19 cellular contexts compared by ENCODE assay signal in the genomic region with DNA sequence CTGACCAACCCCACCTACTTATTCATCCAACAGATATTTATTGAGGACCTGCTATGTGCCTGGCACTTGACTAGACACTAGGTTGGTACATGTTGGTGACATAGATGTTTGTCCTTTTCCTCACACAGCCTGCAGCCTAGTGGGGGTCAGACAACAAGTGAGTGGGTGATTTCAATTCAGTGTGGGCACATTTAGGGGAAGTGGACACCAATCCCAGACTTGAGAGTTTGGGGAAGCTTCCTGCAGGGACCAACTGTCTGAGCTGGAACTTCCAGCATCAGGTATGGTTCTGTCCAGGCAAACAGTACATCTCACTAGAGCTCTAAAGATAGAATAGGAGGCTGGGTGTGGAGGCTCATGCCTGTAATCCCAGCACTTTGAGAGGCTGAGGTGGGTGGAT. TPM values are rescaled to one million over a fixed set of nuclear protein-coding genes. Genes with fewer than 3 reads are reported as not detected.
A peak's percentile ranks its signal among the peaks of the same experiment; 100 is the strongest.
DNase-seq lines count a peak whose midpoint lies in the region; ATAC-seq and TF ChIP-seq lines count a peak whose summit lies in the region.
"Had no signal": no experiment of that assay in that cellular context is flagged by ENCODE, and none has a peak within 500 bp of the region (broad histone marks: within the 10 kb centered on the region; RNA-seq: fewer than 3 reads in every experiment).

No MANE protein-coding gene starts in this region.

- DNase-seq in activated T-cell treated with anti-CD3 and anti-CD28 coated beads, Interleukin-2, amount 50 U/mL, for 24 hours: no peak
- no peak for DNase-seq in activated T-cell treated with anti-CD3 and anti-CD28 coated beads, Interleukin-2, amount 50 U/mL, for 4 hours
- no peak for DNase-seq in CD8-positive, alpha-beta T cell
- no peak for DNase-seq in activated CD8-positive, alpha-beta T cell treated with anti-CD3 and anti-CD28 coated beads for 36 hours
- DNase-seq in left lung: no peak
- DNase-seq: DND-41, Kasumi-1, MG63, NCI-H1048, NCI-H1436, NCI-H1930, NCI-H345, NCI-H524 treated with DMSO at 0.1 percent for 48 hours had no signal

- H3K4me3 ChIP-seq in CD8-positive, alpha-beta T cell (ENCODE audit: low read depth, low read length): no peak overlapping the region
- H3K4me3 ChIP-seq in left lung: no peak overlapping the region
- H3K4me3 ChIP-seq: MG63 had no signal

- ATAC-seq in activated T-cell treated with anti-CD3 and anti-CD28 coated beads, Interleukin-2, amount 50 U/mL, for 4 hours: no peak
- ATAC-seq in CD8-positive, alpha-beta T cell: no peak
- ATAC-seq in activated CD8-positive, alpha-beta T cell treated with anti-CD3 and anti-CD28 coated beads for 36 hours: no peak
- no peak for ATAC-seq in stimulated activated memory B cell treated with anti-CD40 and anti-IgM and Interleukin-4, amounts not matched to agents 10 μg/mL and 1 μg/mL and 100 μg/mL, for 72 hours
- ATAC-seq in left lung: no peak
- no peak for ATAC-seq in GM18498 (IDR thresholded peaks at IDR 0.05; ENCODE audit: unreplicated experiment)

- no peak overlapping the region for H3K27ac ChIP-seq in CD8-positive, alpha-beta T cell (ENCODE audit: low read depth, low read length)
- H3K27ac ChIP-seq in left lung: no peak overlapping the region

- H3K4me1 Mint-ChIP-seq in activated T-cell treated with anti-CD3 and anti-CD28 coated beads, Interleukin-2, amount 50 U/mL, for 24 hours (ENCODE audit: low read depth): peaks cover 43% of the 10 kb centered on the region
- peaks cover 36% of the 10 kb centered on the region for H3K4me1 Mint-ChIP-seq in activated T-cell treated with anti-CD3 and anti-CD28 coated beads, Interleukin-2, amount 50 U/mL, for 4 hours (ENCODE audit: low read depth)
- peaks cover 42% of the 10 kb centered on the region for H3K4me1 Mint-ChIP-seq in CD8-positive, alpha-beta T cell (ENCODE audit: low read depth)
- peaks cover 38% of the 10 kb centered on the region for H3K4me1 Mint-ChIP-seq in activated CD8-positive, alpha-beta T cell treated with anti-CD3 and anti-CD28 coated beads for 36 hours (ENCODE audit: low read depth)
- H3K4me1 Mint-ChIP-seq in stimulated activated memory B cell treated with anti-CD40 and anti-IgM and Interleukin-4, amounts not matched to agents 10 μg/mL and 1 μg/mL and 100 μg/mL, for 72 hours: peaks cover 56% of the 10 kb centered on the region

- CTCF ChIA-PET in CD8-positive, alpha-beta T cell (lab: Charles Lee): interaction anchor here (0.6 to 7.8 kb wide), 8 partner anchors 10 to 1671 kb away, joined by 3 to 82 read pairs (median 10); a partner anchor contains a TSS
- CTCF ChIA-PET in activated CD8-positive, alpha-beta T cell treated with anti-CD3 and anti-CD28 coated beads for 36 hours (lab: Charles Lee): interaction anchor here (0.9 to 3.0 kb wide), 8 partner anchors 11 to 241 kb away, joined by 3 to 18 read pairs (median 14); a partner anchor contains a TSS

- no peak overlapping the region for H3K4me3 Mint-ChIP-seq in activated T-cell treated with anti-CD3 and anti-CD28 coated beads, Interleukin-2, amount 50 U/mL, for 24 hours
- H3K4me3 Mint-ChIP-seq in activated T-cell treated with anti-CD3 and anti-CD28 coated beads, Interleukin-2, amount 50 U/mL, for 4 hours: no peak overlapping the region
- no peak overlapping the region for H3K4me3 Mint-ChIP-seq in CD8-positive, alpha-beta T cell
- H3K4me3 Mint-ChIP-seq in activated CD8-positive, alpha-beta T cell treated with anti-CD3 and anti-CD28 coated beads for 36 hours: no peak overlapping the region
- no peak overlapping the region for H3K4me3 Mint-ChIP-seq in stimulated activated memory B cell treated with anti-CD40 and anti-IgM and Interleukin-4, amounts not matched to agents 10 μg/mL and 1 μg/mL and 100 μg/mL, for 72 hours

- peak overlapping the region; percentile 97 for H3K27ac Mint-ChIP-seq in activated T-cell treated with anti-CD3 and anti-CD28 coated beads, Interleukin-2, amount 50 U/mL, for 24 hours
- H3K27ac Mint-ChIP-seq in CD8-positive, alpha-beta T cell: peak overlapping the region; percentile 98
- H3K27ac Mint-ChIP-seq in activated CD8-positive, alpha-beta T cell treated with anti-CD3 and anti-CD28 coated beads for 36 hours: peak overlapping the region; percentile 37
- peak overlapping the region; percentile 91 for H3K27ac Mint-ChIP-seq in stimulated activated memory B cell treated with anti-CD40 and anti-IgM and Interleukin-4, amounts not matched to agents 10 μg/mL and 1 μg/mL and 100 μg/mL, for 72 hours

- H3K27me3 Mint-ChIP-seq in activated T-cell treated with anti-CD3 and anti-CD28 coated beads, Interleukin-2, amount 50 U/mL, for 24 hours: no peaks in the 10 kb centered on the region
- H3K27me3 Mint-ChIP-seq in activated T-cell treated with anti-CD3 and anti-CD28 coated beads, Interleukin-2, amount 50 U/mL, for 4 hours (ENCODE audit: low read depth): no peaks in the 10 kb centered on the region
- H3K27me3 Mint-ChIP-seq in CD8-positive, alpha-beta T cell (ENCODE audit: low read depth): no peaks in the 10 kb centered on the region
- no peaks in the 10 kb centered on the region for H3K27me3 Mint-ChIP-seq in activated CD8-positive, alpha-beta T cell treated with anti-CD3 and anti-CD28 coated beads for 36 hours
- H3K27me3 Mint-ChIP-seq in stimulated activated memory B cell treated with anti-CD40 and anti-IgM and Interleukin-4, amounts not matched to agents 10 μg/mL and 1 μg/mL and 100 μg/mL, for 72 hours: no peaks in the 10 kb centered on the region
- H3K27me3 Mint-ChIP-seq: B cell had no signal

- H3K27me3 ChIP-seq in CD8-positive, alpha-beta T cell (ENCODE audit: insufficient read depth, low read length): no peaks in the 10 kb centered on the region
- H3K27me3 ChIP-seq in left lung: no peaks in the 10 kb centered on the region
- H3K27me3 ChIP-seq: MG63 had no signal

- H3K36me3 Mint-ChIP-seq in activated T-cell treated with anti-CD3 and anti-CD28 coated beads, Interleukin-2, amount 50 U/mL, for 24 hours (ENCODE audit: low read depth): no peaks in the 10 kb centered on the region
- no peaks in the 10 kb centered on the region for H3K36me3 Mint-ChIP-seq in activated T-cell treated with anti-CD3 and anti-CD28 coated beads, Interleukin-2, amount 50 U/mL, for 4 hours (ENCODE audit: insufficient read depth)
- H3K36me3 Mint-ChIP-seq in CD8-positive, alpha-beta T cell: peaks cover 7% of the 10 kb centered on the region
- H3K36me3 Mint-ChIP-seq in activated CD8-positive, alpha-beta T cell treated with anti-CD3 and anti-CD28 coated beads for 36 hours (ENCODE audit: low read depth): no peaks in the 10 kb centered on the region
- no peaks in the 10 kb centered on the region for H3K36me3 Mint-ChIP-seq in stimulated activated memory B cell treated with anti-CD40 and anti-IgM and Interleukin-4, amounts not matched to agents 10 μg/mL and 1 μg/mL and 100 μg/mL, for 72 hours

- H3K36me3 ChIP-seq in CD8-positive, alpha-beta T cell (ENCODE audit: insufficient read depth, low read length): no peaks in the 10 kb centered on the region
- no peaks in the 10 kb centered on the region for H3K36me3 ChIP-seq in left lung
- H3K36me3 ChIP-seq: MG63 had no signal

- intact Hi-C loops in CD8-positive, alpha-beta T cell (cut with DNase I, micrococcal nuclease): loop anchor here in 1 of 2 experiments (10.0 kb wide), 1 partner anchor 327 kb away; a partner anchor contains a TSS
- intact Hi-C loops in activated CD8-positive, alpha-beta T cell treated with anti-CD3 and anti-CD28 coated beads for 36 hours (cut with micrococcal nuclease): loop anchor here (2.0 kb wide), 1 partner anchor 19 kb away; no protein-coding TSS in a partner anchor
- intact Hi-C loops in left lung (cut with DNase I): no loop called here

- no peaks in the 10 kb centered on the region for H3K9me3 ChIP-seq in CD8-positive, alpha-beta T cell (ENCODE audit: low read length)
- no peaks in the 10 kb centered on the region for H3K9me3 ChIP-seq in left lung
- H3K9me3 ChIP-seq: MG63 had no signal

- no peak for TF ChIP-seq CTCF in CD8-positive, alpha-beta T cell (IDR thresholded peaks at IDR 0.05)
- no peak for TF ChIP-seq CTCF in activated CD8-positive, alpha-beta T cell treated with anti-CD3 and anti-CD28 coated beads for 36 hours (IDR thresholded peaks at IDR 0.05)
- TF ChIP-seq CTCF in left lung (IDR thresholded peaks at IDR 0.05): no peak

- H3K4me1 ChIP-seq in CD8-positive, alpha-beta T cell (ENCODE audit: insufficient read depth, low read length): peaks cover 27% of the 10 kb centered on the region
- H3K4me1 ChIP-seq in left lung: peaks cover 12 to 31% of the 10 kb centered on the region in 2 donors

- H3K9me3 Mint-ChIP-seq in activated T-cell treated with anti-CD3 and anti-CD28 coated beads, Interleukin-2, amount 50 U/mL, for 24 hours: no peaks in the 10 kb centered on the region
- no peaks in the 10 kb centered on the region for H3K9me3 Mint-ChIP-seq in activated T-cell treated with anti-CD3 and anti-CD28 coated beads, Interleukin-2, amount 50 U/mL, for 4 hours
- no peaks in the 10 kb centered on the region for H3K9me3 Mint-ChIP-seq in CD8-positive, alpha-beta T cell
- no peaks in the 10 kb centered on the region for H3K9me3 Mint-ChIP-seq in activated CD8-positive, alpha-beta T cell treated with anti-CD3 and anti-CD28 coated beads for 36 hours
- H3K9me3 Mint-ChIP-seq in stimulated activated memory B cell treated with anti-CD40 and anti-IgM and Interleukin-4, amounts not matched to agents 10 μg/mL and 1 μg/mL and 100 μg/mL, for 72 hours: no peaks in the 10 kb centered on the region

- POLR2A ChIA-PET in CD8-positive, alpha-beta T cell (lab: Charles Lee): interaction anchor here (0.7 to 6.0 kb wide), 5 partner anchors 15 to 266 kb away, joined by 3 to 120 read pairs (median 8); a partner anchor contains a TSS
- POLR2A ChIA-PET in activated CD8-positive, alpha-beta T cell treated with anti-CD3 and anti-CD28 coated beads for 36 hours (lab: Charles Lee): interaction anchor here (0.7 to 4.7 kb wide), 4 partner anchors 9 to 141 kb away, joined by 3 to 33 read pairs (median 18); a partner anchor contains a TSS

RNA-seq across cellular contexts. Expression of a gene that starts 5.8 kb away (rescaled TPM):
- total RNA-seq in activated T-cell treated with anti-CD3 and anti-CD28 coated beads, Interleukin-2, amount 50 U/mL, for 4 hours: 10 to 100 TPM; 26.1 to 31.2 (median 26.9) TPM
- 100 to 1,000 TPM; 437 to 439 TPM for total RNA-seq in CD8-positive, alpha-beta T cell
- total RNA-seq in activated CD8-positive, alpha-beta T cell treated with anti-CD3 and anti-CD28 coated beads for 36 hours: 10 to 100 TPM; 35.9 to 38.8 TPM
- 10 to 100 TPM; 79.4 to 88.9 TPM for total RNA-seq in left lung

RNA-seq across cellular contexts. Expression of a gene that starts 24.5 kb away (rescaled TPM):
- total RNA-seq in activated T-cell treated with anti-CD3 and anti-CD28 coated beads, Interleukin-2, amount 50 U/mL, for 4 hours: not detected
- not detected for total RNA-seq in CD8-positive, alpha-beta T cell
- total RNA-seq in activated CD8-positive, alpha-beta T cell treated with anti-CD3 and anti-CD28 coated beads for 36 hours: 1 to 10 TPM; 1.5 to 2.2 TPM
- not detected for total RNA-seq in left lung
- total RNA-seq: A172, B cell, G401 had no signal

RNA-seq across cellular contexts. Expression of a gene that starts 40.0 kb away (rescaled TPM):
- total RNA-seq in activated T-cell treated with anti-CD3 and anti-CD28 coated beads, Interleukin-2, amount 50 U/mL, for 4 hours: not detected
- not detected for total RNA-seq in CD8-positive, alpha-beta T cell
- total RNA-seq in activated CD8-positive, alpha-beta T cell treated with anti-CD3 and anti-CD28 coated beads for 36 hours: not detected
- total RNA-seq in left lung: not detected
- total RNA-seq: A172, B cell, G401, H7 had no signal

RNA-seq across cellular contexts. Expression of a gene that starts 47.9 kb away (rescaled TPM):
- total RNA-seq in activated T-cell treated with anti-CD3 and anti-CD28 coated beads, Interleukin-2, amount 50 U/mL, for 4 hours: 10 to 100 TPM; 17.6 to 30.8 (median 23.7) TPM
- total RNA-seq in CD8-positive, alpha-beta T cell: 1 to 10 TPM; 7.6 to 8.0 TPM
- total RNA-seq in activated CD8-positive, alpha-beta T cell treated with anti-CD3 and anti-CD28 coated beads for 36 hours: under 1 TPM; 0.60 to 0.92 TPM
- under 1 TPM in 1 of 2 donors, not detected in 1; 0.10 TPM for total RNA-seq in left lung
- total RNA-seq: A172, G401, H7 had no signal

Comparison
In these comparisons a context has a peak if more than half of its experiments do, and no peak if none do; other contexts are left out.
1. H3K27ac Mint-ChIP-seq: peak in every context shown above with its lines; median percentile 98 in CD8-positive, alpha-beta T cell; 97 in activated T-cell treated with anti-CD3 and anti-CD28 coated beads, Interleukin-2, amount 50 U/mL, for 24 hours; 91 in stimulated activated memory B cell treated with anti-CD40 and anti-IgM and Interleukin-4, amounts not matched to agents 10 μg/mL and 1 μg/mL and 100 μg/mL, for 72 hours; 37 in activated CD8-positive, alpha-beta T cell treated with anti-CD3 and anti-CD28 coated beads for 36 hours.
2. RNA of a gene that starts 5.8 kb away (total RNA-seq): 437 to 439 TPM in CD8-positive, alpha-beta T cell; 79.4 to 88.9 TPM in left lung, 35.9 to 38.8 TPM in activated CD8-positive, alpha-beta T cell treated with anti-CD3 and anti-CD28 coated beads for 36 hours and 26.1 to 31.2 TPM in activated T-cell treated with anti-CD3 and anti-CD28 coated beads, Interleukin-2, amount 50 U/mL, for 4 hours; every median in the first group is over 4 times any median in the second.